Comparison of ENCODE assay signal across 13 cellular contexts in the genomic region with DNA sequence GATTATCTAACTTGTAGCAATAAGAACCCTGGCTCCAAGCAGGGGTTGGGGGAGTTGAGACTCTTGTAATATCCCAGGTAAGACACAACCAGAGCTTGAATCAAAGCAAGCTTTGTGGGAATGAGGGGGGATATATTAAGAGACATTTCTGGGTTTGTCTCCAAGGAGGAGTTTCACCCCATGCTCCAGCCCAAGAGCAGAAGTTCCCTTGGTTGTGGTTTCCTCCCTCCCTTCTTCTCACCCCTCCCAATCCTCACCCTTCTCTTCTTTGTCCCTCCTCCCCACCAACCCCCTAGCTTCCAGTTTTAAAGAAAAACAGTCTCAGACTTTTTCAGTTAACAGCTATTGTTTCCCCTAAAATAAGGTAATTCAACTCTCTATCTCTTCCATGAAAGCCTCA. TPM values are rescaled to one million over a fixed set of nuclear protein-coding genes. Genes with fewer than 3 reads are reported as not detected.
A peak's percentile ranks its signal among the peaks of the same experiment; 100 is the strongest.
DNase-seq lines count a peak whose midpoint lies in the region; ATAC-seq and TF ChIP-seq lines count a peak whose summit lies in the region.
"Had no signal": no experiment of that assay in that cellular context is flagged by ENCODE, and none has a peak within 500 bp of the region (broad histone marks: within the 10 kb centered on the region; RNA-seq: fewer than 3 reads in every experiment).

No MANE protein-coding gene starts in this region.

- H3K27ac ChIP-seq in A673 (ENCODE audit: low read depth, low read length, poor library complexity, severe bottlenecking): peak overlapping the region; percentile 89
- peak overlapping the region; percentile 75 for H3K27ac ChIP-seq in effector memory CD4-positive, alpha-beta T cell (ENCODE audit: insufficient read depth, low read length, poor library complexity, severe bottlenecking)

- ATAC-seq in GM21367 (IDR thresholded peaks at IDR 0.05; ENCODE audit: unreplicated experiment): no peak
- no peak for ATAC-seq in HG03039 (IDR thresholded peaks at IDR 0.05; ENCODE audit: unreplicated experiment)
- ATAC-seq in HG02884 (IDR thresholded peaks at IDR 0.05; ENCODE audit: unreplicated experiment): no peak
- no peak for ATAC-seq in HG03354 (IDR thresholded peaks at IDR 0.05; ENCODE audit: poor library complexity, severe bottlenecking, unreplicated experiment)

- CTCF ChIA-PET in A673 (lab: Charles Lee): no interaction called here

- no TSS peak for BruUV-seq in A673 (replicated peaks; lab: Mats Ljungman, UMichigan)

- POLR2A ChIA-PET in A673 (lab: Charles Lee; ENCODE audit: low non-redundant PET): no interaction called here

- TF ChIP-seq CTCF in A673 (conservative IDR thresholded peaks at IDR 0.05; ENCODE audit: low read depth, low read length): no peak
- TF ChIP-seq CTCF in NB4 (IDR thresholded peaks at IDR 0.05; ENCODE audit: low read depth, low read length): no peak

- peaks cover 37% of the 10 kb centered on the region for H3K4me1 ChIP-seq in A673 (ENCODE audit: insufficient read depth, low read length, poor library complexity, severe bottlenecking)
- H3K4me1 ChIP-seq in effector memory CD4-positive, alpha-beta T cell (ENCODE audit: control insufficient read depth, insufficient read depth, low read length, poor library complexity, severe bottlenecking): peaks cover 53% of the 10 kb centered on the region

- H3K27me3 ChIP-seq in A673 (replicated peaks; ENCODE audit: insufficient read depth, low read depth, low read length, poor library complexity): no peaks in the 10 kb centered on the region
- no peaks in the 10 kb centered on the region for H3K27me3 ChIP-seq in effector memory CD4-positive, alpha-beta T cell (replicated peaks; ENCODE audit: control insufficient read depth, insufficient read depth, low read length, poor library complexity, severe bottlenecking)

- intact Hi-C loops in A673 (cut with micrococcal nuclease; ENCODE audit: unreplicated experiment): loop anchor here (2.0 kb wide), 1 partner anchor 139 kb away; no protein-coding TSS in a partner anchor

- no peak for TF ChIP-seq POLR2A in NB4 (IDR thresholded peaks at IDR 0.05; ENCODE audit: extremely low read depth, insufficient read length)

- no peaks in the 10 kb centered on the region for H3K36me3 ChIP-seq in A673 (ENCODE audit: insufficient read depth, low read length, poor library complexity, severe bottlenecking)
- H3K36me3 ChIP-seq in effector memory CD4-positive, alpha-beta T cell (ENCODE audit: control insufficient read depth, insufficient read depth, low read length): peaks cover 26% of the 10 kb centered on the region

- H3K4me3 ChIP-seq in A673 (ENCODE audit: low read depth, low read length, poor library complexity, severe bottlenecking): no peak overlapping the region
- peak overlapping the region; percentile 93 for H3K4me3 ChIP-seq in NB4 (ENCODE audit: low read depth, low read length)
- H3K4me3 ChIP-seq in effector memory CD4-positive, alpha-beta T cell (ENCODE audit: insufficient read depth, low read depth, low read length, poor library complexity, severe bottlenecking): peak overlapping the region; percentile 66

- DNase-seq in A673 (ENCODE audit: low spot score): no peak
- peak; percentile 61 for DNase-seq in GF-D8 (lab: John Stamatoyannopoulos, UW)
- peak; percentile 83 for DNase-seq in NB4 (ENCODE audit: low read depth)
- DNase-seq in effector memory CD4-positive, alpha-beta T cell: no peak
- DNase-seq: caudate nucleus, NCI-H774, Right ventricle myocardium superior, T1000 had no signal

- H3K9me3 ChIP-seq in A673 (ENCODE audit: low read depth, low read length, poor library complexity, severe bottlenecking): no peaks in the 10 kb centered on the region
- no peaks in the 10 kb centered on the region for H3K9me3 ChIP-seq in effector memory CD4-positive, alpha-beta T cell (ENCODE audit: control insufficient read depth, low read length)

RNA-seq across cellular contexts. Expression of a gene that starts 11.9 kb away (rescaled TPM):
- 1.2 and 1.6 TPM in 2 replicates for total RNA-seq in A673 (2021)
- total RNA-seq: MCF 10A had no signal

RNA-seq across cellular contexts. Expression of a gene that starts 16.7 kb away (rescaled TPM):
- total RNA-seq in A673 (2021): 4.2 and 5.0 TPM in 2 replicates

RNA-seq across cellular contexts. Expression of a gene that starts 38.2 kb away (rescaled TPM):
- total RNA-seq in A673 (2021): 0.17 and 0.28 TPM in 2 replicates

Comparison
In these comparisons a context has a peak if more than half of its experiments do, and no peak if none do; other contexts are left out.
1. DNase-seq: peak in GF-D8 (single experiment) and NB4 (single experiment); none in A673 (single experiment) and effector memory CD4-positive, alpha-beta T cell (0 of 3).